29 cellular contexts compared by ENCODE assay signal in the genomic region with DNA sequence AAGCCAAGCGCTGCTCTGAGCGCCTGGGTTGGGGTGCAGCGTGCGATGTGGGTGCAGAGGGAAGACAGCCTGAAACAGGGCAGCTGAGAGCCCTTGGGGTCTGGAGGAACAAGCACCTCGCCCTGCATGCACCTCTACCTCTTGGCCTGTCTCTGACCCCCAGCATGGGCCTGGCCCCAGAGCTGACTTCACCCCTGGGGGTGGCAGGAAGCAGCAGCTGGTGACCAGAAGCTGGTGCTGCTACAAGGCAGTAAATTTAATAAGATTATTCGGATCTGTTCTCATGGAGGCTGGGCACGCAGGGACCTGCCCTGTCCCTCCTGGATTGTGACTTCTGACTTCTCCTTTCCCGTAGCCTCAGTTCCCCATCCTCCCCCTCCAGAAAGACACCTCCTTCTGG. TPM values are rescaled to one million over a fixed set of nuclear protein-coding genes. Genes with fewer than 3 reads are reported as not detected.
A peak's percentile ranks its signal among the peaks of the same experiment; 100 is the strongest.
DNase-seq lines count a peak whose midpoint lies in the region; TF ChIP-seq lines count a peak whose summit lies in the region.
"Had no signal": no experiment of that assay in that cellular context is flagged by ENCODE, and none has a peak within 500 bp of the region (broad histone marks: within the 10 kb centered on the region; RNA-seq: fewer than 3 reads in every experiment).

No MANE protein-coding gene starts in this region.

- 46% methylated on average over 7 of the region's 8 CpGs for WGBS in mammary epithelial cell (ENCODE audit: low coverage, missing lambda C conversion rate)
- 90% methylated on average over 7 of the region's 8 CpGs for WGBS in smooth muscle cell (ENCODE audit: low lambda C conversion rate)
- WGBS in testis, 2 donors = 91% methylated on average over 5 to 8 of the region's 8 CpGs

- no peaks in the 10 kb centered on the region for H3F3A ChIP-seq in smooth muscle cell (ENCODE audit: low read depth)

- 0 out of 2 replicates have a peak overlapping the region, but pooled peaks have one; percentile 10 for H3K27ac ChIP-seq in SJCRH30
- H3K27ac ChIP-seq in mammary epithelial cell (ENCODE audit: insufficient read depth, low read depth, low read length) = no peak overlapping the region
- no peak overlapping the region for H3K27ac ChIP-seq in smooth muscle cell (ENCODE audit: low read depth)
- H3K27ac ChIP-seq in testis = no peak overlapping the region
- H3K27ac ChIP-seq: 22Rv1, Peyer's patch, SK-N-MC had no signal

- H3K4me1 ChIP-seq in SJCRH30 (peaks cover 13% of the 10 kb centered on the region), mammary epithelial cell (ENCODE audit: insufficient read depth, low read length) (peaks cover 21% of the 10 kb centered on the region), smooth muscle cell (ENCODE audit: low read depth) (peaks cover 12% of the 10 kb centered on the region), testis (peaks cover 6% of the 10 kb centered on the region)

- CTCF ChIA-PET in mammary epithelial cell (lab: Charles Lee; ENCODE audit: low non-redundant PET) = interaction anchor here (0.8 kb wide), 1 partner anchor 14 kb away, joined by 3 read pairs; no protein-coding TSS in a partner anchor

- no peaks in the 10 kb centered on the region for H3K36me3 ChIP-seq in SJCRH30
- no peaks in the 10 kb centered on the region for H3K36me3 ChIP-seq in mammary epithelial cell (ENCODE audit: insufficient read depth, low read length)
- H3K36me3 ChIP-seq in smooth muscle cell (ENCODE audit: low read depth) = no peaks in the 10 kb centered on the region
- H3K36me3 ChIP-seq in testis (ENCODE audit: low read depth, missing control alignments) = no peaks in the 10 kb centered on the region
- H3K36me3 ChIP-seq: heart left ventricle, Peyer's patch, tibial artery had no signal

- no TSS peak for BruUV-seq in mammary epithelial cell (replicated peaks; lab: Mats Ljungman, UMichigan)

- H3K9me3 ChIP-seq in SJCRH30 (replicated peaks) = no peaks in the 10 kb centered on the region
- no peaks in the 10 kb centered on the region for H3K9me3 ChIP-seq in mammary epithelial cell (replicated peaks; ENCODE audit: insufficient read depth, low read length)
- no peaks in the 10 kb centered on the region for H3K9me3 ChIP-seq in smooth muscle cell (replicated peaks; ENCODE audit: low read depth)
- no peaks in the 10 kb centered on the region for H3K9me3 ChIP-seq in testis
- H3K9me3 ChIP-seq: heart left ventricle, mucosa of descending colon, Peyer's patch, tibial artery had no signal

- intact Hi-C loops in mammary epithelial cell (cut with micrococcal nuclease) (loop anchor here (5.0 kb wide), 1 partner anchor 86 kb away; a partner anchor contains a TSS), testis (cut with DNase I; ENCODE audit: low total_unique reads) (no loop called here)

- H2AFZ ChIP-seq in mammary epithelial cell (ENCODE audit: low read depth, low read length) (peak overlapping the region; percentile 88), smooth muscle cell (ENCODE audit: low read depth) (peak overlapping the region; percentile 16)

- in situ Hi-C loops in mammary epithelial cell (cut with MboI; ENCODE audit: low sequenced_read_pairs in 2 of 2) = no loop called here

- H4K20me1 ChIP-seq in mammary epithelial cell (ENCODE audit: insufficient read depth, low read length) (no peaks in the 10 kb centered on the region), smooth muscle cell (ENCODE audit: low read depth) (no peaks in the 10 kb centered on the region)

- H3K4me2 ChIP-seq in mammary epithelial cell (ENCODE audit: insufficient read depth, low read depth, low read length) = peak overlapping the region; percentile 46
- peak overlapping the region; percentile 4 for H3K4me2 ChIP-seq in smooth muscle cell

- H3K27me3 ChIP-seq in SJCRH30 (peaks cover 7% of the 10 kb centered on the region; the same call in 1 of the 2 replicates), mammary epithelial cell (ENCODE audit: insufficient read depth, low read length) (peaks cover 3% of the 10 kb centered on the region), smooth muscle cell (ENCODE audit: low read depth) (peaks cover 10% of the 10 kb centered on the region), testis (no peaks in the 10 kb centered on the region)
- H3K27me3 ChIP-seq: dorsolateral prefrontal cortex, tibial artery had no signal

- dilution Hi-C loops in mammary epithelial cell (cut with HindIII; ENCODE audit: low sequenced_read_pairs) = loop anchor here (5.0 kb wide), 1 partner anchor 54 kb away; no protein-coding TSS in a partner anchor

- H3K4me3 ChIP-seq in SJCRH30 (no peak overlapping the region), mammary epithelial cell (replicated peaks in 1 of 3; ENCODE audit: insufficient read depth in 1 of 3, low read depth in 2 of 3, low read length in 3 of 3) (peak overlapping the region in 1 of 3 experiments; percentile 6), smooth muscle cell (no peak overlapping the region), testis (no peak overlapping the region)
- H3K4me3 ChIP-seq: heart left ventricle, mucosa of descending colon, Peyer's patch, SK-N-MC, tibial artery had no signal

- peak; percentile 67 for DNase-seq in DMS 273 (lab: John Stamatoyannopoulos, UW; ENCODE audit: unreplicated experiment)
- DNase-seq in DMS 273 treated with DMSO at 0.1 percent for 48 hours (lab: John Stamatoyannopoulos, UW) = no peak
- peak in 1 of 2 experiments; percentile 46 for DNase-seq in SJCRH30
- DNase-seq in mammary epithelial cell = no peak
- no peak for DNase-seq in smooth muscle cell (lab: John Stamatoyannopoulos, UW; ENCODE audit: unreplicated experiment)
- no peak for DNase-seq in occipital lobe (lab: John Stamatoyannopoulos, UW)
- DNase-seq in LoVo (ENCODE audit: low spot score) = no peak
- no peak for DNase-seq in testis
- DNase-seq: activated CD8-positive, alpha-beta memory T cell treated with anti-CD3 and anti-CD28 coated beads for 24 hours; activated naive CD4-positive, alpha-beta T cell treated with Interleukin-2 at 50 U/mL for 16 hours; activated T-cell treated with anti-CD3 and anti-CD28 coated beads, Interleukin-2, amount 50 U/mL, for 48 hours; amniotic stem cell; CD8-positive, alpha-beta memory T cell; central memory CD4-positive, alpha-beta T cell; DMS79; mucosa of descending colon; NCI-H1105; NCI-H2029; Peyer's patch; stimulated activated CD4-positive, alpha-beta T cell treated with anti-CD3 and anti-CD28 coated beads, Interleukin-1b, Interleukin-23, amount 100 ng/mL, for 48 hours; T-helper 9 cell had no signal

- no peak overlapping the region for H3K9ac ChIP-seq in mammary epithelial cell (ENCODE audit: insufficient read depth, low read length)
- H3K9ac ChIP-seq in smooth muscle cell (ENCODE audit: low read depth) = no peak overlapping the region

- no peak for TF ChIP-seq CTCF in mammary epithelial cell (conservative IDR thresholded peaks at IDR 0.05 in 1 of 2, IDR thresholded peaks at IDR 0.05 in 1 of 2; ENCODE audit: extremely low read depth in 1 of 2, insufficient read depth in 1 of 2, low read depth in 1 of 2, low read length in 2 of 2)
- no peak for TF ChIP-seq CTCF in smooth muscle cell (IDR thresholded peaks at IDR 0.05; ENCODE audit: borderline replicate concordance, insufficient read depth, poor library complexity, severe bottlenecking)
- no peak for TF ChIP-seq CTCF in testis (IDR thresholded peaks at IDR 0.05)

- TF ChIP-seq POLR2A in testis (IDR thresholded peaks at IDR 0.05) = no peak

- H3K79me2 ChIP-seq in mammary epithelial cell (ENCODE audit: insufficient read depth, low read length) (no peaks in the 10 kb centered on the region), smooth muscle cell (ENCODE audit: low read depth) (no peaks in the 10 kb centered on the region)

RNA-seq across cellular contexts. Expression of a gene that starts 5.2 kb away (rescaled TPM):
- not detected in 2 replicates for total RNA-seq in SJCRH30 (2014; rRNA removed; shearing (Covaris generic))
- not detected for total RNA-seq in mammary epithelial cell
- not detected for polyA plus RNA-seq in mammary epithelial cell
- polyA minus RNA-seq in mammary epithelial cell = not detected
- not detected in 2 replicates for total RNA-seq in smooth muscle cell
- polyA plus RNA-seq in smooth muscle cell = 3.3 TPM in 1 of 2 replicates, not detected in the other
- total RNA-seq in occipital lobe = not detected
- not detected for total RNA-seq in testis
- not detected for polyA plus RNA-seq in testis (ENCODE audit: insufficient read depth, low read depth, low replicate concordance)
- total RNA-seq: heart left ventricle, Peyer's patch, progenitor cell of endocrine pancreas, skeletal muscle tissue had no signal
- polyA plus RNA-seq: CD8-positive, alpha-beta memory T cell; heart left ventricle; neural cell had no signal

RNA-seq across cellular contexts. Expression of a gene that starts 5.9 kb away (rescaled TPM):
- total RNA-seq in SJCRH30 (2014; rRNA removed; shearing (Covaris generic)) = not detected in 2 replicates
- total RNA-seq in mammary epithelial cell (under 1 TPM in 1 of 2 donors, not detected in 1; under 0.01 TPM), smooth muscle cell (0.09 and 2.3 TPM in 2 replicates), occipital lobe (not detected), testis (under 1 TPM; 0.63 to 0.87 TPM)
- polyA plus RNA-seq in mammary epithelial cell (not detected), smooth muscle cell (0.81 and 1.3 TPM in 2 replicates), testis (ENCODE audit: insufficient read depth, low read depth, low replicate concordance) (1.0 TPM)
- polyA minus RNA-seq in mammary epithelial cell = not detected
- total RNA-seq: progenitor cell of endocrine pancreas had no signal
- polyA plus RNA-seq: CD8-positive, alpha-beta memory T cell; neural cell had no signal

RNA-seq across cellular contexts. Expression of a gene that starts 29.7 kb away (rescaled TPM):
- 239 and 247 TPM in 2 replicates for total RNA-seq in SJCRH30 (2014; rRNA removed; shearing (Covaris generic))
- total RNA-seq in mammary epithelial cell (100 to 1,000 TPM in 1 of 2 donors, 10 to 100 TPM in 1; 97.4 to 206 TPM), smooth muscle cell (152 and 172 TPM in 2 replicates), occipital lobe (224 TPM), testis (100 to 1,000 TPM; 357 to 380 TPM)
- polyA plus RNA-seq in mammary epithelial cell (426 TPM), smooth muscle cell (165 and 183 TPM in 2 replicates), testis (ENCODE audit: insufficient read depth, low read depth, low replicate concordance) (889 TPM)
- polyA minus RNA-seq in mammary epithelial cell = 248 TPM

RNA-seq across cellular contexts. Expression of a gene that starts 30.2 kb away (rescaled TPM):
- 2.6 and 2.7 TPM in 2 replicates for total RNA-seq in SJCRH30 (2014; rRNA removed; shearing (Covaris generic))
- total RNA-seq in mammary epithelial cell = under 1 TPM; 0.31 to 0.33 TPM
- 0.07 TPM for polyA plus RNA-seq in mammary epithelial cell
- polyA minus RNA-seq in mammary epithelial cell = not detected
- total RNA-seq in smooth muscle cell = 6.2 and 12.3 TPM in 2 replicates
- 19.1 and 22.7 TPM in 2 replicates for polyA plus RNA-seq in smooth muscle cell
- 14.5 TPM for total RNA-seq in occipital lobe
- total RNA-seq in testis = 10 to 100 TPM; 17.2 to 30.6 TPM
- 19.8 TPM for polyA plus RNA-seq in testis (ENCODE audit: insufficient read depth, low read depth, low replicate concordance)
- polyA plus RNA-seq: CD8-positive, alpha-beta memory T cell had no signal
